ENCODE assay signal across 22 cellular contexts in genomic region chr15:76674883-76675282, GRCh38.
A peak's percentile ranks its signal among the peaks of the same experiment; 100 is the strongest.
DNase-seq lines count a peak whose midpoint lies in the region; ATAC-seq, FAIRE-seq and TF ChIP-seq lines count a peak whose summit lies in the region.
"Had no signal": no experiment of that assay in that cellular context is flagged by ENCODE, and none has a peak within 500 bp of the region (broad histone marks: within the 10 kb centered on the region; RNA-seq: fewer than 3 reads in every experiment).

No MANE protein-coding gene starts in this region.

- in situ Hi-C loops in astrocyte of the spinal cord (cut with HindIII; ENCODE audit: low sequenced_read_pairs) = no loop called here

- FAIRE-seq in D721Med (lab: Jason Lieb, UNC) = no peak
- FAIRE-seq: H54 had no signal

- H3K4me3 ChIP-seq in astrocyte of the spinal cord (ENCODE audit: low read depth, low read length) = no peak overlapping the region
- H3K4me3 ChIP-seq: left ventricle myocardium inferior, skin epidermis, testis had no signal

- intact Hi-C loops in posterior cingulate gyrus (cut with DNase I) = no loop called here

- no peak for ATAC-seq in GM21381 (IDR thresholded peaks at IDR 0.05; ENCODE audit: unreplicated experiment)
- ATAC-seq in GM18873 (IDR thresholded peaks at IDR 0.05; ENCODE audit: low FRiP score, unreplicated experiment) = no peak
- ATAC-seq: stimulated activated naive B cell treated with anti-CD40 and anti-IgM and Interleukin-4, amounts not matched to agents 10 μg/mL and 1 μg/mL and 100 μg/mL, for 72 hours had no signal

- DNase-seq in AG08395 (ENCODE audit: low spot score) (peak; percentile 2), LHCN-M2 (ENCODE audit: low read depth) (peak; percentile 6), astrocyte of the spinal cord (ENCODE audit: low read depth, low spot score) (peak; percentile 33), hepatic stellate cell (ENCODE audit: low spot score) (peak; percentile 4), D721Med (ENCODE audit: insufficient read length, low spot score) (no peak), posterior cingulate gyrus (no peak)
- DNase-seq: activated CD4-positive, alpha-beta T cell treated with anti-CD3 and anti-CD28 coated beads for 4 hours; CD8-positive, alpha-beta memory T cell; DMS53; erythroblast; head of caudate nucleus; left ventricle myocardium inferior; NCI-H1105 treated with DMSO at 0.1 percent for 48 hours; Right ventricle myocardium superior; stimulated activated CD4-positive, alpha-beta T cell treated with anti-CD3 and anti-CD28 coated beads, Interleukin-2, amount 100 ng/mL, for 24 hours; stimulated activated naive B cell treated with anti-CD40 and anti-IgM and Interleukin-4, amounts not matched to agents 10 μg/mL and 1 μg/mL and 100 μg/mL, for 72 hours; T-helper 1 cell; testis had no signal

- TF ChIP-seq CTCF in astrocyte of the spinal cord (IDR thresholded peaks at IDR 0.05; ENCODE audit: low read depth, low read length) (no peak), D721Med (IDR thresholded peaks at IDR 0.05; ENCODE audit: insufficient read depth, missing control alignments) (no peak)

Comparison
In these comparisons a context has a peak if more than half of its experiments do, and no peak if none do; other contexts are left out.
1. DNase-seq: peak in AG08395 (single experiment), LHCN-M2 (single experiment), astrocyte of the spinal cord (single experiment) and hepatic stellate cell (single experiment); none in D721Med (single experiment) and posterior cingulate gyrus (0 of 10).